25 cellular contexts compared by ENCODE assay signal in genomic region chr2:236601306-236602202, GRCh38. TPM values are rescaled to one million over a fixed set of nuclear protein-coding genes. Genes with fewer than 3 reads are reported as not detected.
A peak's percentile ranks its signal among the peaks of the same experiment; 100 is the strongest.
DNase-seq lines count a peak whose midpoint lies in the region; ATAC-seq, FAIRE-seq and TF ChIP-seq lines count a peak whose summit lies in the region.
"Had no signal": no experiment of that assay in that cellular context is flagged by ENCODE, and none has a peak within 500 bp of the region (broad histone marks: within the 10 kb centered on the region; RNA-seq: fewer than 3 reads in every experiment).

No MANE protein-coding gene starts in this region.

- H3K23ac ChIP-seq in mesendoderm (ENCODE audit: low read length), result no peak overlapping the region

- no peak overlapping the region for H3K18ac ChIP-seq in mesendoderm (ENCODE audit: low read length)

- no peak for ATAC-seq in activated CD8-positive, alpha-beta memory T cell treated with anti-CD3 and anti-CD28 coated beads, Interleukin-2, amount 10 ng/mL, durations not matched to agents 7 days and 5 days
- ATAC-seq: activated CD8-positive, alpha-beta T cell treated with anti-CD3 and anti-CD28 coated beads, Interleukin-2, amount 10 ng/mL, durations not matched to agents 7 days and 5 days; lower lobe of right lung; upper lobe of right lung had no signal

- TF ChIP-seq CTCF in epithelial cell of esophagus (IDR thresholded peaks at IDR 0.05; ENCODE audit: insufficient read depth, low read depth, low read length, missing control alignments), result no peak

- H3K79me1 ChIP-seq in mesendoderm (ENCODE audit: low read length), result no peaks in the 10 kb centered on the region

- no peaks in the 10 kb centered on the region for H3K79me2 ChIP-seq in mesendoderm (ENCODE audit: control insufficient read depth, insufficient read depth, low read length)

- H2BK120ac ChIP-seq in mesendoderm (ENCODE audit: low read depth, low read length), result no peak overlapping the region

- CTCF ChIA-PET in activated CD8-positive, alpha-beta memory T cell treated with anti-CD3 and anti-CD28 coated beads, Interleukin-2, amount 10 ng/mL, durations not matched to agents 7 days and 5 days (lab: Charles Lee), result interaction anchor here (1.0 to 2.1 kb wide), 2 partner anchors 89 to 248 kb away, joined by 3 to 8 read pairs; no protein-coding TSS in a partner anchor

- H3K36me3 Mint-ChIP-seq in activated CD8-positive, alpha-beta memory T cell treated with anti-CD3 and anti-CD28 coated beads, Interleukin-2, amount 10 ng/mL, durations not matched to agents 7 days and 5 days, result no peaks in the 10 kb centered on the region

- no peaks in the 10 kb centered on the region for H3K27me3 ChIP-seq in mesendoderm (ENCODE audit: insufficient read depth, low read length, poor library complexity)
- H3K27me3 ChIP-seq: sigmoid colon, upper lobe of right lung had no signal

- H3K4me2 ChIP-seq in mesendoderm (ENCODE audit: low read length), result no peak overlapping the region
- H3K4me2 ChIP-seq: PC-9 had no signal

- no peak overlapping the region for H4K8ac ChIP-seq in mesendoderm (ENCODE audit: low read depth, low read length)

- H4K5ac ChIP-seq in mesendoderm (ENCODE audit: low read length), result no peak overlapping the region

- H3K4me3 ChIP-seq in epithelial cell of esophagus (ENCODE audit: low read length), result no peak overlapping the region
- H3K4me3 ChIP-seq in mesendoderm (ENCODE audit: low read length), result no peak overlapping the region
- H3K4me3 ChIP-seq: esophagus muscularis mucosa, lower lobe of right lung, PC-9, sigmoid colon, upper lobe of right lung had no signal

- H3K4me1 Mint-ChIP-seq in activated CD8-positive, alpha-beta memory T cell treated with anti-CD3 and anti-CD28 coated beads, Interleukin-2, amount 10 ng/mL, durations not matched to agents 7 days and 5 days, result no peaks in the 10 kb centered on the region

- H3K4ac ChIP-seq in mesendoderm (ENCODE audit: low read depth, low read length), result no peak overlapping the region

- H2BK15ac ChIP-seq in mesendoderm (replicated peaks; ENCODE audit: low read depth), result no peak overlapping the region

- no peaks in the 10 kb centered on the region for H3K36me3 ChIP-seq in mesendoderm (ENCODE audit: control insufficient read depth, insufficient read depth, low read length)
- H3K36me3 ChIP-seq: brain microvascular endothelial cell, esophagus muscularis mucosa, lower lobe of right lung, sigmoid colon, upper lobe of right lung had no signal

- no peaks in the 10 kb centered on the region for H3K9me3 Mint-ChIP-seq in activated CD8-positive, alpha-beta memory T cell treated with anti-CD3 and anti-CD28 coated beads, Interleukin-2, amount 10 ng/mL, durations not matched to agents 7 days and 5 days (ENCODE audit: low read depth)

- H3K9ac ChIP-seq in mesendoderm (ENCODE audit: low read length), result no peak overlapping the region

- peak; percentile 40 for FAIRE-seq in HTR-8/SVneo (lab: Jason Lieb, UNC)
- FAIRE-seq in frontal cortex (lab: Jason Lieb, UNC), result no peak
- FAIRE-seq: GM12891, H54, kidney, TTC549 had no signal

- no peak overlapping the region for H3K4me3 Mint-ChIP-seq in activated CD8-positive, alpha-beta memory T cell treated with anti-CD3 and anti-CD28 coated beads, Interleukin-2, amount 10 ng/mL, durations not matched to agents 7 days and 5 days
- H3K4me3 Mint-ChIP-seq: activated CD8-positive, alpha-beta T cell treated with anti-CD3 and anti-CD28 coated beads, Interleukin-2, amount 10 ng/mL, durations not matched to agents 7 days and 5 days; neural crest cell had no signal

- no peak overlapping the region for H3K27ac Mint-ChIP-seq in activated CD8-positive, alpha-beta memory T cell treated with anti-CD3 and anti-CD28 coated beads, Interleukin-2, amount 10 ng/mL, durations not matched to agents 7 days and 5 days
- H3K27ac Mint-ChIP-seq: activated CD8-positive, alpha-beta T cell treated with anti-CD3 and anti-CD28 coated beads, Interleukin-2, amount 10 ng/mL, durations not matched to agents 7 days and 5 days; progenitor cell of endocrine pancreas had no signal

- H3K4me1 ChIP-seq in mesendoderm (ENCODE audit: control insufficient read depth, low read depth, low read length), result no peaks in the 10 kb centered on the region
- H3K4me1 ChIP-seq: lower lobe of right lung, sigmoid colon, upper lobe of right lung had no signal

- H3K27ac ChIP-seq in mesendoderm (ENCODE audit: low read depth, low read length), result no peak overlapping the region
- H3K27ac ChIP-seq: brain microvascular endothelial cell, esophagus muscularis mucosa, lower lobe of right lung, PC-9, sigmoid colon, upper lobe of right lung had no signal

- H2BK5ac ChIP-seq in mesendoderm (ENCODE audit: low read length), result no peak overlapping the region

- H3K27me3 Mint-ChIP-seq in activated CD8-positive, alpha-beta memory T cell treated with anti-CD3 and anti-CD28 coated beads, Interleukin-2, amount 10 ng/mL, durations not matched to agents 7 days and 5 days, result peaks cover 16% of the 10 kb centered on the region

- DNase-seq in COLO668 (lab: John Stamatoyannopoulos, UW; ENCODE audit: unreplicated experiment) (peak; percentile 52), HTR-8/SVneo (ENCODE audit: insufficient read length, low spot score) (no peak), epithelial cell of esophagus (ENCODE audit: low read depth) (peak; percentile 76), mesendoderm (peak; percentile 25), COLO829 (ENCODE audit: low spot score) (no peak), frontal cortex (ENCODE audit: low spot score in 2 of 2) (no peak)
- no peak for DNase-seq in stimulated activated CD4-positive, alpha-beta T cell treated with anti-CD3 and anti-CD28 coated beads, Interleukin-1b, Interleukin-23, amount 100 ng/mL, for 48 hours
- DNase-seq in activated CD8-positive, alpha-beta memory T cell treated with anti-CD3 and anti-CD28 coated beads, Interleukin-2, amount 10 ng/mL, durations not matched to agents 7 days and 5 days, result no peak
- DNase-seq: activated CD4-positive, alpha-beta T cell treated with anti-CD3 and anti-CD28 coated beads for 1 hour; activated CD8-positive, alpha-beta T cell treated with anti-CD3 and anti-CD28 coated beads, Interleukin-2, amount 10 ng/mL, durations not matched to agents 7 days and 5 days; brain microvascular endothelial cell; kidney; lower lobe of right lung; NCI-H446; PC-9; SIG-M5; sigmoid colon; stimulated activated CD8-positive, alpha-beta memory T cell treated with anti-CD3 and anti-CD28 coated beads, Interleukin-4, amount 100 ng/mL, for 48 hours; upper lobe of right lung had no signal

- no peak overlapping the region for H2AK5ac ChIP-seq in mesendoderm (ENCODE audit: low read length)

- no peak overlapping the region for H3K56ac ChIP-seq in mesendoderm (ENCODE audit: low read length)

- 100% methylated on average over 1 of the region's 13 CpGs for WGBS in mesendoderm (ENCODE audit: extremely low coverage, insufficient coverage, low lambda C conversion rate)

RNA-seq across cellular contexts. Expression of gene ACKR3, which starts 31.9 kb away (rescaled TPM):
- polyA plus RNA-seq in mesendoderm (2013, experiment 1 of 2), result 5.3 TPM
- 4.6 TPM for polyA plus RNA-seq in mesendoderm (2013, experiment 2 of 2)
- total RNA-seq in activated CD8-positive, alpha-beta memory T cell treated with anti-CD3 and anti-CD28 coated beads, Interleukin-2, amount 10 ng/mL, durations not matched to agents 7 days and 5 days, result 1 to 10 TPM; 1.3 to 3.3 TPM
- total RNA-seq in frontal cortex, result 20.0 TPM

Comparison
In these comparisons a context has a peak if more than half of its experiments do, and no peak if none do; other contexts are left out.
1. DNase-seq: peak in COLO668 (single experiment), epithelial cell of esophagus (single experiment) and mesendoderm (single experiment); none in HTR-8/SVneo (single experiment), COLO829 (single experiment), stimulated activated CD4-positive, alpha-beta T cell treated with anti-CD3 and anti-CD28 coated beads, Interleukin-1b, Interleukin-23, amount 100 ng/mL, for 48 hours (single experiment), activated CD8-positive, alpha-beta memory T cell treated with anti-CD3 and anti-CD28 coated beads, Interleukin-2, amount 10 ng/mL, durations not matched to agents 7 days and 5 days (single experiment) and frontal cortex (0 of 2).